Comparison of ENCODE assay signal across 23 cellular contexts in genomic region chr21:23541571-23541970, GRCh38.
DNase-seq lines count a peak whose midpoint lies in the region; ATAC-seq and TF ChIP-seq lines count a peak whose summit lies in the region.
"Had no signal": no experiment of that assay in that cellular context is flagged by ENCODE, and none has a peak within 500 bp of the region (broad histone marks: within the 10 kb centered on the region; RNA-seq: fewer than 3 reads in every experiment).

No MANE protein-coding gene starts in this region.

- peak; percentile 37; the same call in 1 of the 2 replicates for ATAC-seq in PC-3
- no peak for ATAC-seq in HG03196 (IDR thresholded peaks at IDR 0.05; ENCODE audit: unreplicated experiment)
- ATAC-seq: GM23338, HCT116, K562 had no signal

- H3K4me3 ChIP-seq in breast epithelium (no peak overlapping the region), PC-3 (ENCODE audit: low read length) (no peak overlapping the region), mesendoderm (ENCODE audit: low read length) (no peak overlapping the region)
- H3K4me3 ChIP-seq: BLaER1 treated with 17β-estradiol and CSF1 and Interleukin-3, amounts not matched to agents 10 nM and 100 nM; GM23338; K562 had no signal

- no peaks in the 10 kb centered on the region for H3K27me3 Mint-ChIP-seq in MCF 10A (ENCODE audit: insufficient read depth, unreplicated experiment)
- H3K27me3 Mint-ChIP-seq: B cell; CD8-positive, alpha-beta memory T cell had no signal

- no peak overlapping the region for H3K23ac ChIP-seq in mesendoderm (ENCODE audit: low read length)

- POLR2A ChIA-PET in MCF 10A (lab: Yijun Ruan, JAX), result no interaction called here
- POLR2A ChIA-PET in PC-3 (lab: Charles Lee; ENCODE audit: unreplicated experiment), result no interaction called here

- no CpG with 5 or more reads among the region's 2 CpGs for WGBS in mesendoderm (ENCODE audit: extremely low coverage, insufficient coverage, low lambda C conversion rate)

- TF ChIP-seq POLR2A in breast epithelium (IDR thresholded peaks at IDR 0.05), result no peak

- H2BK15ac ChIP-seq in mesendoderm (replicated peaks; ENCODE audit: low read depth), result no peak overlapping the region

- H3K18ac ChIP-seq in mesendoderm (ENCODE audit: low read length), result no peak overlapping the region

- H3K4me2 ChIP-seq in PC-3 (ENCODE audit: low read length) (no peak overlapping the region), mesendoderm (ENCODE audit: low read length) (no peak overlapping the region)
- H3K4me2 ChIP-seq: BLaER1 treated with 17β-estradiol and CSF1 and Interleukin-3, amounts not matched to agents 10 nM and 100 nM; GM23338 had no signal

- no peak overlapping the region for H2AFZ ChIP-seq in PC-3 (ENCODE audit: low read length)
- H2AFZ ChIP-seq: GM23338 had no signal

- H3K4me3 Mint-ChIP-seq in MCF 10A (ENCODE audit: unreplicated experiment), result no peak overlapping the region
- H3K4me3 Mint-ChIP-seq: B cell; CD8-positive, alpha-beta memory T cell; GM23338; HFFc6 had no signal

- no peak overlapping the region for H3K56ac ChIP-seq in mesendoderm (ENCODE audit: low read length)

- H3K4ac ChIP-seq in mesendoderm (ENCODE audit: low read depth, low read length), result no peak overlapping the region

- H3K9me3 ChIP-seq in breast epithelium, result no peaks in the 10 kb centered on the region
- H3K9me3 ChIP-seq in PC-3 (ENCODE audit: low read length), result no peaks in the 10 kb centered on the region
- H3K9me3 ChIP-seq: BLaER1 treated with 17β-estradiol and CSF1 and Interleukin-3, amounts not matched to agents 10 nM and 100 nM had no signal

- H3K9ac ChIP-seq in PC-3 (ENCODE audit: low read length), result no peak overlapping the region
- H3K9ac ChIP-seq in mesendoderm (ENCODE audit: low read length), result no peak overlapping the region
- H3K9ac ChIP-seq: BLaER1 treated with 17β-estradiol and CSF1 and Interleukin-3, amounts not matched to agents 10 nM and 100 nM had no signal

- no peaks in the 10 kb centered on the region for H3K4me1 ChIP-seq in breast epithelium
- H3K4me1 ChIP-seq in PC-3 (ENCODE audit: insufficient read depth, low read length), result peaks cover 4% of the 10 kb centered on the region; the same call in 1 of the 2 replicates
- H3K4me1 ChIP-seq in mesendoderm (ENCODE audit: control insufficient read depth, low read depth, low read length), result no peaks in the 10 kb centered on the region
- H3K4me1 ChIP-seq: BLaER1 treated with 17β-estradiol and CSF1 and Interleukin-3, amounts not matched to agents 10 nM and 100 nM had no signal

- TF ChIP-seq CTCF in MCF 10A (IDR thresholded peaks at IDR 0.05; ENCODE audit: unreplicated experiment) (no peak), breast epithelium (IDR thresholded peaks at IDR 0.05) (no peak), PC-3 (conservative IDR thresholded peaks at IDR 0.05; ENCODE audit: low read depth, low read length) (no peak)

- H3K27me3 ChIP-seq in breast epithelium (no peaks in the 10 kb centered on the region), PC-3 (ENCODE audit: low read length) (no peaks in the 10 kb centered on the region), mesendoderm (ENCODE audit: insufficient read depth, low read length, poor library complexity) (no peaks in the 10 kb centered on the region)
- H3K27me3 ChIP-seq: BLaER1 treated with 17β-estradiol and CSF1 and Interleukin-3, amounts not matched to agents 10 nM and 100 nM had no signal

- no peak overlapping the region for H2AK5ac ChIP-seq in mesendoderm (ENCODE audit: low read length)

- H2BK120ac ChIP-seq in mesendoderm (ENCODE audit: low read depth, low read length), result no peak overlapping the region

- no peaks in the 10 kb centered on the region for H3K9me3 Mint-ChIP-seq in MCF 10A (ENCODE audit: unreplicated experiment)
- H3K9me3 Mint-ChIP-seq: GM23338 had no signal

- CTCF ChIA-PET in MCF 10A (lab: Yijun Ruan, JAX) (interaction anchor here (0.6 kb wide), 1 partner anchor 421 kb away, joined by 3 read pairs; no protein-coding TSS in a partner anchor), PC-3 (lab: Charles Lee) (no interaction called here)

- H3K4me1 Mint-ChIP-seq in MCF 10A (ENCODE audit: insufficient read depth, unreplicated experiment), result no peaks in the 10 kb centered on the region
- H3K4me1 Mint-ChIP-seq: B cell; CD8-positive, alpha-beta memory T cell; GM23338 had no signal

- H3K27ac Mint-ChIP-seq in MCF 10A (ENCODE audit: low read depth, unreplicated experiment), result no peak overlapping the region
- H3K27ac Mint-ChIP-seq: B cell; CD8-positive, alpha-beta memory T cell; GM23338; HFFc6 had no signal

- DNase-seq in MCF 10A (ENCODE audit: unreplicated experiment), result peak; percentile 9
- no peak for DNase-seq in breast epithelium (ENCODE audit: low spot score in 2 of 2)
- peak; percentile 19 for DNase-seq in PC-3
- DNase-seq in mesendoderm, result peak; percentile 5
- no peak for DNase-seq in central memory CD4-positive, alpha-beta T cell
- DNase-seq in stimulated activated CD4-positive, alpha-beta T cell treated with anti-CD3 and anti-CD28 coated beads, Interleukin-2, amount 100 ng/mL, for 48 hours, result no peak
- DNase-seq: 8988T; CD8-positive, alpha-beta memory T cell; COR-L47; DMS 273 treated with DMSO at 0.1 percent for 48 hours; DMS53; DND-41; GDM1; H7; HFFc6; IMR-90 had no signal

- no peaks in the 10 kb centered on the region for H3K36me3 Mint-ChIP-seq in MCF 10A (ENCODE audit: insufficient read depth, unreplicated experiment)
- H3K36me3 Mint-ChIP-seq: CD8-positive, alpha-beta memory T cell had no signal

- intact Hi-C loops in MCF 10A (cut with micrococcal nuclease) (no loop called here), breast epithelium (cut with DNase I; ENCODE audit: low total_unique reads) (no loop called here), PC-3 (cut with micrococcal nuclease) (no loop called here)

- H3F3A ChIP-seq in PC-3 (ENCODE audit: low read length, unreplicated experiment), result no peaks in the 10 kb centered on the region

- H3K9me2 ChIP-seq in PC-3 (replicated peaks; ENCODE audit: low read length), result no peaks in the 10 kb centered on the region

- H3K79me1 ChIP-seq in mesendoderm (ENCODE audit: low read length), result no peaks in the 10 kb centered on the region

- no peak overlapping the region for H2BK5ac ChIP-seq in mesendoderm (ENCODE audit: low read length)

- BruUV-seq in MCF 10A (replicated peaks; lab: Mats Ljungman, UMichigan), result no TSS peak
- no TSS peak for BruUV-seq in PC-3 (replicated peaks; lab: Mats Ljungman, UMichigan)

- no peaks in the 10 kb centered on the region for H3K36me3 ChIP-seq in breast epithelium
- H3K36me3 ChIP-seq in PC-3 (ENCODE audit: low read depth, low read length), result no peaks in the 10 kb centered on the region
- no peaks in the 10 kb centered on the region for H3K36me3 ChIP-seq in mesendoderm (ENCODE audit: control insufficient read depth, insufficient read depth, low read length)
- H3K36me3 ChIP-seq: BLaER1 treated with 17β-estradiol and CSF1 and Interleukin-3, amounts not matched to agents 10 nM and 100 nM had no signal

- H4K20me1 ChIP-seq in PC-3 (ENCODE audit: low read length), result no peaks in the 10 kb centered on the region
- H4K20me1 ChIP-seq: BLaER1 treated with 17β-estradiol and CSF1 and Interleukin-3, amounts not matched to agents 10 nM and 100 nM had no signal

- no peaks in the 10 kb centered on the region for H3K79me2 ChIP-seq in PC-3 (ENCODE audit: low read length)
- no peaks in the 10 kb centered on the region for H3K79me2 ChIP-seq in mesendoderm (ENCODE audit: control insufficient read depth, insufficient read depth, low read length)

- no peak overlapping the region for H4K5ac ChIP-seq in mesendoderm (ENCODE audit: low read length)

- no peak overlapping the region for H4K8ac ChIP-seq in mesendoderm (ENCODE audit: low read depth, low read length)

- H3K27ac ChIP-seq in breast epithelium, result no peak overlapping the region
- H3K27ac ChIP-seq in PC-3 (ENCODE audit: low read length), result peak overlapping the region; percentile 10; the same call in 1 of the 2 replicates
- no peak overlapping the region for H3K27ac ChIP-seq in mesendoderm (ENCODE audit: low read depth, low read length)
- H3K27ac ChIP-seq: BLaER1 treated with 17β-estradiol and CSF1 and Interleukin-3, amounts not matched to agents 10 nM and 100 nM; HL-60 had no signal

Comparison
In these comparisons a context has a peak if more than half of its experiments do, and no peak if none do; other contexts are left out.
1. DNase-seq: peak in MCF 10A (single experiment), PC-3 (single experiment) and mesendoderm (single experiment); none in breast epithelium (0 of 2), central memory CD4-positive, alpha-beta T cell (single experiment) and stimulated activated CD4-positive, alpha-beta T cell treated with anti-CD3 and anti-CD28 coated beads, Interleukin-2, amount 100 ng/mL, for 48 hours (0 of 2).